In the genomic region with DNA sequence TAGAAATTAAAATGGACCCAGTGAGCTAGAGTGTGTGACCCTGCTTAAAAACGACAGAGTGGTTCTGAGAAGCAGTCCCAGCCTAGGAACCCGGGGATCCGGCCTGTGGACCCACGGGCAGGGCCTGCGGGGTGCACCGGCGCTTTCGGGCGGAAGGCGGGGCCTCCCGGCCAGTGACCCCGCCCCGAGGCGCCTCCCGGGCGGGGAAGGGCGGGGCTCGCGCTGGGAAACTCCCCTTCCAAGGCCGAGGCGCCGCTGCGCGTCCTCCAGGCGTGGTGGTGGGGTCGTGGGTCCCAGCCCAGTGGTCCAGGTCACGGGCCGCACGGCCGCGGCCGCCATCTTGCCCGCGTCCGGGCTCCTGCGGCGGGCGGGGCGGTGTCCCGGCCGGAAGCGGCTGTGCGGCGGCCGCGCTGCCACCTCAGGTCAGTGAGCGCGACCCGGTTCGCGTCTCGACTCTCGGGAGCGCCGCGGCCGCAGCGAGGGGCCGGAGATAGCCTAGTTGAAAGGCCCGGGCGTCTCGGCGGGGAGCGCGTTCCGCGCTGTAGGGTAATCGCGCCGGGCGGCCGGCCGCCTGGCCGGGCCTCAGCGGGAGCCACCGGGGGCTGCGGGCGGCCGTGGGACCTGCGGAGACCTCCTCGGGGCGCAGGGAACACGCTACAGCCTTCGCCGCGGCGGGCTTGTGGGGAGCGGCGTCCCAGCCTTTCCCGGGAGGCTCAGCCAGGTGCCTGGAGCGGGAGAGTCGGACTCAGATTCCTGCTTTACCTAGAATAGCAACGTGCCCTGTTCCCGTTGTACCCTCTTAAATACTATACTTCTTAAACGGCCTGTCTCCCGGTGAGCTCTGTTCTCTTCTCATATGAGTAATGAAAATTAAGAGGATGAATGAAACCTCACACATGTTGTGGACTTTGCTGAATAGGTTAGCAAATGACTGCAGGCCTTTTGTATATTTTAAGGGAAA, we compare ENCODE assay signal across 8 cellular contexts. TPM values are rescaled to one million over a fixed set of nuclear protein-coding genes. Genes with fewer than 3 reads are reported as not detected.
DNase-seq lines count a peak whose midpoint lies in the region; ATAC-seq, FAIRE-seq and TF ChIP-seq lines count a peak whose summit lies in the region.

A gene (plus strand): TSS at position 234 of the 961 bp plus-strand sequence. CDS start 5,592 bp downstream, outside the sequence.

- H3K79me2 ChIP-seq in OCI-LY1 (ENCODE audit: insufficient read depth, low read length), result peaks cover 41% of the 10 kb centered on the region
- H3K79me2 ChIP-seq in endothelial cell of umbilical vein (ENCODE audit: control insufficient read depth, insufficient read depth, low read length), result peaks cover 37% of the 10 kb centered on the region

- FAIRE-seq in endothelial cell of umbilical vein (lab: Jason Lieb, UNC), result peak; percentile 57

- peak; percentile 72 for TF ChIP-seq POLR2A in endothelial cell of umbilical vein (IDR thresholded peaks at IDR 0.05; ENCODE audit: low read depth, low read length)

- no peaks in the 10 kb centered on the region for H3K27me3 Mint-ChIP-seq in CD8-positive, alpha-beta memory T cell

- H3K4me1 ChIP-seq in CD8-positive, alpha-beta memory T cell (ENCODE audit: insufficient read depth, low read length), result peaks cover 47% of the 10 kb centered on the region
- H3K4me1 ChIP-seq in OCI-LY1 (ENCODE audit: insufficient read depth, low read length, severe bottlenecking) (peaks cover 30% of the 10 kb centered on the region), endothelial cell of umbilical vein (ENCODE audit: control insufficient read depth, extremely low read depth, insufficient read depth, low read length) (peaks cover 10% of the 10 kb centered on the region)

- no peaks in the 10 kb centered on the region for H3F3A ChIP-seq in OCI-LY1 (ENCODE audit: insufficient read depth, low read length)

- H3K9me2 ChIP-seq in OCI-LY1 (ENCODE audit: low read depth, low read length), result no peaks in the 10 kb centered on the region

- no peaks in the 10 kb centered on the region for H3K27me3 ChIP-seq in CD8-positive, alpha-beta memory T cell (ENCODE audit: insufficient read depth, low read length, poor library complexity, severe bottlenecking)
- H3K27me3 ChIP-seq in OCI-LY1 (ENCODE audit: insufficient read depth, low read length), result no peaks in the 10 kb centered on the region
- no peaks in the 10 kb centered on the region for H3K27me3 ChIP-seq in endothelial cell of umbilical vein (ENCODE audit: control insufficient read depth in 2 of 2, insufficient read depth in 2 of 2, low read length in 2 of 2)

- peaks cover 33 to 39% (median 38%) of the 10 kb centered on the region in 3 donors for H3K4me1 Mint-ChIP-seq in CD8-positive, alpha-beta memory T cell

- H3K4me3 ChIP-seq in CD8-positive, alpha-beta memory T cell (ENCODE audit: low read length), result peak within 1 kb of the TSS; percentile 57
- H3K4me3 ChIP-seq in OCI-LY1 (ENCODE audit: low read depth, low read length, poor library complexity, severe bottlenecking) (peak within 1 kb of the TSS; percentile 80), endothelial cell of umbilical vein (replicated peaks in 1 of 3; ENCODE audit: insufficient read depth in 1 of 3, low read depth in 1 of 3, low read length in 3 of 3) (peak within 1 kb of the TSS; percentile 86 to 95 (median 91))

- dilution Hi-C loops in endothelial cell of umbilical vein (cut with MboI; ENCODE audit: extremely low pct_ligation_motif_present, low sequenced_read_pairs), result no loop called here

- peak; percentile 78 to 88 (median 83) for DNase-seq in CD8-positive, alpha-beta memory T cell
- peak; percentile 74 for DNase-seq in activated T-cell treated with anti-CD3 and anti-CD28 coated beads for 1 hour (ENCODE audit: low read depth)
- DNase-seq in endothelial cell of umbilical vein (ENCODE audit: low read depth, low spot score), result peak; percentile 75
- DNase-seq in middle frontal gyrus (ENCODE audit: extremely low spot score, low spot score), result peak; percentile 71
- DNase-seq in stimulated activated CD8-positive, alpha-beta memory T cell treated with anti-CD3 and anti-CD28 coated beads, Interleukin-2, amount 100 ng/mL, for 48 hours (ENCODE audit: low read depth in 2 of 2), result peak; percentile 71 to 79

- POLR2A ChIA-PET in CD8-positive, alpha-beta memory T cell (lab: Charles Lee), result interaction anchor here (0.6 kb wide), 1 partner anchor 49 kb away, joined by 3 read pairs; no protein-coding TSS in a partner anchor
- POLR2A ChIA-PET in endothelial cell of umbilical vein (lab: Charles Lee), result no interaction called here

- peak within 1 kb of the TSS; percentile 80 for H3K9ac ChIP-seq in OCI-LY1 (ENCODE audit: low read length)
- H3K9ac ChIP-seq in endothelial cell of umbilical vein (replicated peaks; ENCODE audit: extremely low read depth, insufficient read depth, low read length), result peak within 1 kb of the TSS; percentile 80

- H2AFZ ChIP-seq in OCI-LY1 (ENCODE audit: low read length), result peak within 1 kb of the TSS; percentile 89
- peak within 1 kb of the TSS; percentile 93 for H2AFZ ChIP-seq in endothelial cell of umbilical vein (ENCODE audit: low read depth, low read length)

- peak within 1 kb of the TSS; percentile 72 to 96 (median 90) for H3K27ac Mint-ChIP-seq in CD8-positive, alpha-beta memory T cell

- no peak for TF ChIP-seq CTCF in OCI-LY1 (IDR thresholded peaks at IDR 0.05; ENCODE audit: low read length)
- no peak for TF ChIP-seq CTCF in endothelial cell of umbilical vein (IDR thresholded peaks at IDR 0.05; ENCODE audit: extremely low read depth in 1 of 2, insufficient read depth in 1 of 2, low read depth in 1 of 2, low read length in 2 of 2)

- ATAC-seq in GM19351 (IDR thresholded peaks at IDR 0.05; ENCODE audit: unreplicated experiment), result peak; percentile 64
- ATAC-seq in HG03469 (IDR thresholded peaks at IDR 0.05; ENCODE audit: unreplicated experiment), result peak; percentile 52

- H3K9me3 Mint-ChIP-seq in CD8-positive, alpha-beta memory T cell, result no peaks in the 10 kb centered on the region

- CTCF ChIA-PET in CD8-positive, alpha-beta memory T cell (lab: Charles Lee), result no interaction called here
- CTCF ChIA-PET in endothelial cell of umbilical vein (lab: Charles Lee), result no interaction called here

- intact Hi-C loops in endothelial cell of umbilical vein (cut with micrococcal nuclease), result loop anchor here (1.0 kb wide), 3 partner anchors 73 to 401 kb away; a partner anchor contains a TSS

- no peaks in the 10 kb centered on the region for H3K36me3 ChIP-seq in CD8-positive, alpha-beta memory T cell (ENCODE audit: insufficient read depth, low read length)
- H3K36me3 ChIP-seq in OCI-LY1 (ENCODE audit: insufficient read depth, low read length), result peaks cover 13% of the 10 kb centered on the region
- no peaks in the 10 kb centered on the region for H3K36me3 ChIP-seq in endothelial cell of umbilical vein (ENCODE audit: control insufficient read depth in 2 of 2, extremely low read depth in 1 of 2, insufficient read depth in 2 of 2, low read length in 2 of 2)

- H3K4me3 Mint-ChIP-seq in CD8-positive, alpha-beta memory T cell, result peak within 1 kb of the TSS; percentile 69 to 87 (median 82)

- peak within 1 kb of the TSS; percentile 77 for H3K27ac ChIP-seq in CD8-positive, alpha-beta memory T cell (ENCODE audit: low read depth, low read length)
- H3K27ac ChIP-seq in OCI-LY1 (ENCODE audit: low read depth, low read length, poor library complexity, severe bottlenecking) (peak within 1 kb of the TSS; percentile 78), endothelial cell of umbilical vein (ENCODE audit: insufficient read depth, low read depth, low read length) (peak within 1 kb of the TSS; percentile 85)

- no peaks in the 10 kb centered on the region for H3K9me3 ChIP-seq in CD8-positive, alpha-beta memory T cell (ENCODE audit: low read length)
- H3K9me3 ChIP-seq in OCI-LY1 (ENCODE audit: low read length) (no peaks in the 10 kb centered on the region), endothelial cell of umbilical vein (replicated peaks; ENCODE audit: control insufficient read depth, insufficient read depth, low read length) (no peaks in the 10 kb centered on the region)

- BruUV-seq in endothelial cell of umbilical vein (replicated peaks; lab: Mats Ljungman, UMichigan), result TSS peak; percentile 35

- H3K9me1 ChIP-seq in endothelial cell of umbilical vein (replicated peaks; ENCODE audit: control insufficient read depth, extremely low read depth, insufficient read depth, low read length), result no peaks in the 10 kb centered on the region

- H4K20me1 ChIP-seq in OCI-LY1 (ENCODE audit: insufficient read depth, low read length), result no peaks in the 10 kb centered on the region
- no peaks in the 10 kb centered on the region for H4K20me1 ChIP-seq in endothelial cell of umbilical vein (replicated peaks; ENCODE audit: control insufficient read depth, extremely low read depth, insufficient read depth, low read length)

- H3K4me2 ChIP-seq in OCI-LY1 (ENCODE audit: low read length) (peak within 1 kb of the TSS; percentile 99), endothelial cell of umbilical vein (ENCODE audit: insufficient read depth, low read length) (peak within 1 kb of the TSS; percentile 90)

- H3K36me3 Mint-ChIP-seq in CD8-positive, alpha-beta memory T cell, result peaks cover 0 to 3% (median 2%) of the 10 kb centered on the region in 3 donors

TF ChIP-seq in endothelial cell of umbilical vein, 7 proteins besides CTCF, POLR2A, EP300 and RAD21:
- TF ChIP-seq JUN (IDR thresholded peaks at IDR 0.05; ENCODE audit: borderline replicate concordance, insufficient read depth, insufficient read length, low read depth) (no peak), GATA2 (IDR thresholded peaks at IDR 0.05; ENCODE audit: insufficient read depth, insufficient read length, low read depth, low read length) (no peak), POLR2AphosphoS5 (IDR thresholded peaks at IDR 0.05; ENCODE audit: insufficient read depth, low read depth, low read length) (peak; percentile 83)

RNA-seq across cellular contexts. Expression of the gene that starts here (rescaled TPM):
- 10 to 100 TPM; 38.2 to 38.7 TPM for total RNA-seq in CD8-positive, alpha-beta memory T cell
- polyA plus RNA-seq in CD8-positive, alpha-beta memory T cell, result 18.8 TPM
- total RNA-seq in endothelial cell of umbilical vein, result 16.0 and 16.8 TPM in 2 replicates
- polyA plus RNA-seq in endothelial cell of umbilical vein, result 5.2 and 8.5 TPM in 2 replicates
- 7.5 and 9.0 TPM in 2 replicates for polyA plus RNA-seq in endothelial cell of umbilical vein (2011; cell fraction: cytosol; rRNA removed)
- polyA plus RNA-seq in endothelial cell of umbilical vein (2011; cell fraction: nucleus; rRNA removed), result 14.0 and 17.7 TPM in 2 replicates
- 10.8 and 16.4 TPM in 2 replicates for polyA plus RNA-seq in endothelial cell of umbilical vein (2012)
- polyA minus RNA-seq in endothelial cell of umbilical vein, result 14.5 and 18.1 TPM in 2 replicates
- 15.6 TPM for polyA minus RNA-seq in endothelial cell of umbilical vein (2011; cell fraction: cytosol; rRNA and poly(A)+ RNA removed)
- 29.7 and 41.7 TPM in 2 replicates for polyA minus RNA-seq in endothelial cell of umbilical vein (2011; cell fraction: nucleus; rRNA and poly(A)+ RNA removed)

Comparison
In these comparisons a context has a peak if more than half of its experiments do, and no peak if none do; other contexts are left out.
1. Peak in every context shown above with its lines: DNase-seq, ATAC-seq, H3K4me3 ChIP-seq and H3K27ac ChIP-seq.